Comparison of ENCODE assay signal across 12 cellular contexts in genomic region chr6:11654876-11655275, GRCh38.
A peak's percentile ranks its signal among the peaks of the same experiment; 100 is the strongest.
DNase-seq lines count a peak whose midpoint lies in the region; ATAC-seq, FAIRE-seq and TF ChIP-seq lines count a peak whose summit lies in the region.
"Had no signal": no experiment of that assay in that cellular context is flagged by ENCODE, and none has a peak within 500 bp of the region (broad histone marks: within the 10 kb centered on the region; RNA-seq: fewer than 3 reads in every experiment).

No MANE protein-coding gene starts in this region.

- H3K4me3 ChIP-seq in PC-3 (ENCODE audit: low read length) = no peak overlapping the region
- H3K4me3 ChIP-seq in endothelial cell of umbilical vein (replicated peaks in 1 of 3; ENCODE audit: insufficient read depth in 1 of 3, low read depth in 1 of 3, low read length in 3 of 3) = no peak overlapping the region
- H3K4me3 ChIP-seq in osteoblast (ENCODE audit: insufficient read depth, low read length) = no peak overlapping the region
- no peak overlapping the region for H3K4me3 ChIP-seq in body of pancreas
- H3K4me3 ChIP-seq: GM23338 had no signal

- no peak for FAIRE-seq in endothelial cell of umbilical vein (lab: Jason Lieb, UNC)
- FAIRE-seq: bronchial epithelial cell had no signal

- 71 to 77% methylated on average over 2 of the region's 2 CpGs for WGBS in body of pancreas, 2 donors

- H3K4me1 ChIP-seq in PC-3 (ENCODE audit: insufficient read depth, low read length) (peaks cover 35% of the 10 kb centered on the region), endothelial cell of umbilical vein (ENCODE audit: control insufficient read depth, extremely low read depth, insufficient read depth, low read length) (peaks cover 55% of the 10 kb centered on the region), osteoblast (ENCODE audit: insufficient read depth, low read length) (peaks cover 40% of the 10 kb centered on the region), body of pancreas (peaks cover 10% of the 10 kb centered on the region)

- H2AFZ ChIP-seq in PC-3 (ENCODE audit: low read length) (no peak overlapping the region; the same call in 1 of the 2 replicates), endothelial cell of umbilical vein (ENCODE audit: low read depth, low read length) (no peak overlapping the region), osteoblast (ENCODE audit: low read length) (peak overlapping the region; percentile 1)
- H2AFZ ChIP-seq: GM23338 had no signal

- H3K27ac ChIP-seq in PC-3 (ENCODE audit: low read length) (no peak overlapping the region), endothelial cell of umbilical vein (ENCODE audit: insufficient read depth, low read depth, low read length) (peak overlapping the region; percentile 99), osteoblast (ENCODE audit: low read depth, low read length) (peak overlapping the region; percentile 66), body of pancreas (no peak overlapping the region)

- BruUV-seq in PC-3 (replicated peaks; lab: Mats Ljungman, UMichigan) (no TSS peak), endothelial cell of umbilical vein (replicated peaks; lab: Mats Ljungman, UMichigan) (no TSS peak)

- no peaks in the 10 kb centered on the region for H3F3A ChIP-seq in PC-3 (ENCODE audit: low read length, unreplicated experiment)

- H3K27me3 ChIP-seq in PC-3 (ENCODE audit: low read length) (no peaks in the 10 kb centered on the region), endothelial cell of umbilical vein (ENCODE audit: control insufficient read depth in 2 of 2, insufficient read depth in 2 of 2, low read length in 2 of 2) (no peaks in the 10 kb centered on the region), osteoblast (ENCODE audit: insufficient read depth, low read length) (no peaks in the 10 kb centered on the region), body of pancreas (no peaks in the 10 kb centered on the region)

- DNase-seq in AG20443 (ENCODE audit: low spot score) (peak; percentile 30), PC-3 (no peak), endothelial cell of umbilical vein (ENCODE audit: low read depth, low spot score) (peak; percentile 41), osteoblast (ENCODE audit: insufficient read length, low spot score, missing footprints) (peak; percentile 69), GM19240 (ENCODE audit: insufficient read length, low spot score) (no peak), body of pancreas (no peak)

- no peaks in the 10 kb centered on the region for H3K9me2 ChIP-seq in PC-3 (replicated peaks; ENCODE audit: low read length)

- H4K20me1 ChIP-seq in PC-3 (ENCODE audit: low read length) = no peaks in the 10 kb centered on the region
- H4K20me1 ChIP-seq in endothelial cell of umbilical vein (replicated peaks; ENCODE audit: control insufficient read depth, extremely low read depth, insufficient read depth, low read length) = no peaks in the 10 kb centered on the region
- H4K20me1 ChIP-seq in osteoblast (ENCODE audit: insufficient read depth, low read length) = no peaks in the 10 kb centered on the region

- H3K4me2 ChIP-seq in PC-3 (ENCODE audit: low read length) = peak overlapping the region; percentile 52; the same call in 1 of the 2 replicates
- H3K4me2 ChIP-seq in endothelial cell of umbilical vein (ENCODE audit: insufficient read depth, low read length) = peak overlapping the region; percentile 32
- peak overlapping the region; percentile 60 for H3K4me2 ChIP-seq in osteoblast (ENCODE audit: insufficient read depth, low read length)
- H3K4me2 ChIP-seq: GM23338 had no signal

- ATAC-seq in PC-3 (no peak), GM21447 (IDR thresholded peaks at IDR 0.05; ENCODE audit: unreplicated experiment) (no peak), body of pancreas (no peak), HG02623 (IDR thresholded peaks at IDR 0.05; ENCODE audit: unreplicated experiment) (no peak)

- CTCF ChIA-PET in PC-3 (lab: Charles Lee) (no interaction called here), endothelial cell of umbilical vein (lab: Charles Lee) (interaction anchor here (0.6 to 8.1 kb wide), 36 partner anchors 36 to 1239 kb away, joined by 3 to 120 read pairs (median 5); partner anchors contain the start of genes EDN1 and HIVEP1)

- H3K9me3 ChIP-seq in PC-3 (ENCODE audit: low read length) (no peaks in the 10 kb centered on the region), endothelial cell of umbilical vein (replicated peaks; ENCODE audit: control insufficient read depth, insufficient read depth, low read length) (no peaks in the 10 kb centered on the region), osteoblast (ENCODE audit: low read depth, low read length) (no peaks in the 10 kb centered on the region), body of pancreas (no peaks in the 10 kb centered on the region)
- H3K9me3 ChIP-seq: heart left ventricle, thoracic aorta had no signal

- TF ChIP-seq POLR2A in endothelial cell of umbilical vein (IDR thresholded peaks at IDR 0.05; ENCODE audit: low read depth, low read length) (no peak), body of pancreas (IDR thresholded peaks at IDR 0.05) (no peak)

- no peak for TF ChIP-seq CTCF in PC-3 (conservative IDR thresholded peaks at IDR 0.05; ENCODE audit: low read depth, low read length)
- TF ChIP-seq CTCF in endothelial cell of umbilical vein (IDR thresholded peaks at IDR 0.05; ENCODE audit: extremely low read depth in 1 of 2, insufficient read depth in 1 of 2, low read depth in 1 of 2, low read length in 2 of 2) = no peak
- no peak for TF ChIP-seq CTCF in osteoblast (IDR thresholded peaks at IDR 0.05; ENCODE audit: extremely low read depth, low read depth, low read length)
- no peak for TF ChIP-seq CTCF in body of pancreas (IDR thresholded peaks at IDR 0.05)

- H3K36me3 ChIP-seq in PC-3 (ENCODE audit: low read depth, low read length) = no peaks in the 10 kb centered on the region
- no peaks in the 10 kb centered on the region for H3K36me3 ChIP-seq in endothelial cell of umbilical vein (ENCODE audit: control insufficient read depth in 2 of 2, extremely low read depth in 1 of 2, insufficient read depth in 2 of 2, low read length in 2 of 2)
- no peaks in the 10 kb centered on the region for H3K36me3 ChIP-seq in osteoblast (ENCODE audit: insufficient read depth, low read length)
- H3K36me3 ChIP-seq in body of pancreas (replicated peaks in 1 of 2; ENCODE audit: insufficient read depth in 1 of 2, low read depth in 2 of 2) = no peaks in the 10 kb centered on the region
- H3K36me3 ChIP-seq: heart left ventricle, thoracic aorta had no signal

- H3K9me1 ChIP-seq in endothelial cell of umbilical vein (replicated peaks; ENCODE audit: control insufficient read depth, extremely low read depth, insufficient read depth, low read length) = no peaks in the 10 kb centered on the region

- POLR2A ChIA-PET in PC-3 (lab: Charles Lee; ENCODE audit: unreplicated experiment) (interaction anchor here (0.6 kb wide), 1 partner anchor 200 kb away, joined by 3 read pairs; no protein-coding TSS in a partner anchor), endothelial cell of umbilical vein (lab: Charles Lee) (interaction anchor here (1.3 to 6.9 kb wide), 5 partner anchors 42 to 640 kb away, joined by 3 to 210 read pairs (median 9); partner anchors contain the start of gene EDN1)

- H3K9ac ChIP-seq in PC-3 (ENCODE audit: low read length) (no peak overlapping the region), endothelial cell of umbilical vein (replicated peaks; ENCODE audit: extremely low read depth, insufficient read depth, low read length) (peak overlapping the region; percentile 84)

- H3K79me2 ChIP-seq in PC-3 (ENCODE audit: low read length) (no peaks in the 10 kb centered on the region), endothelial cell of umbilical vein (ENCODE audit: control insufficient read depth, insufficient read depth, low read length) (no peaks in the 10 kb centered on the region), osteoblast (ENCODE audit: insufficient read depth, low read length) (no peaks in the 10 kb centered on the region)

- intact Hi-C loops in PC-3 (cut with micrococcal nuclease) = loop anchor here (1.0 to 10.0 kb wide), 8 partner anchors 45 to 950 kb away; no protein-coding TSS in a partner anchor
- intact Hi-C loops in endothelial cell of umbilical vein (cut with micrococcal nuclease) = loop anchor here (1.0 to 2.0 kb wide), 7 partner anchors 44 to 1239 kb away; no protein-coding TSS in a partner anchor
- intact Hi-C loops in body of pancreas (cut with DNase I) = loop anchor here (5.0 kb wide), 1 partner anchor 577 kb away; no protein-coding TSS in a partner anchor

- dilution Hi-C loops in endothelial cell of umbilical vein (cut with MboI; ENCODE audit: extremely low pct_ligation_motif_present, low sequenced_read_pairs) = loop anchor here (10.0 kb wide), 1 partner anchor 50 kb away; no protein-coding TSS in a partner anchor

TF ChIP-seq in endothelial cell of umbilical vein, 7 proteins besides CTCF, POLR2A, EP300 and RAD21:
- no peak for TF ChIP-seq JUN (IDR thresholded peaks at IDR 0.05; ENCODE audit: borderline replicate concordance, insufficient read depth, insufficient read length, low read depth)
- no peak for TF ChIP-seq EZH2 (IDR thresholded peaks at IDR 0.05; ENCODE audit: borderline replicate concordance, low read depth, low read length, severe bottlenecking)
- TF ChIP-seq, protein P1, sequence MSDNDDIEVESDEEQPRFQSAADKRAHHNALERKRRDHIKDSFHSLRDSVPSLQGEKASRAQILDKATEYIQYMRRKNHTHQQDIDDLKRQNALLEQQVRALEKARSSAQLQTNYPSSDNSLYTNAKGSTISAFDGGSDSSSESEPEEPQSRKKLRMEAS (IDR thresholded peaks at IDR 0.05; ENCODE audit: insufficient read depth, insufficient read length) = no peak
- no peak for TF ChIP-seq GATA2 (IDR thresholded peaks at IDR 0.05; ENCODE audit: insufficient read depth, insufficient read length, low read depth, low read length)
- TF ChIP-seq FOS (IDR thresholded peaks at IDR 0.05; ENCODE audit: borderline replicate concordance, insufficient read depth, low read length) = no peak

Comparison
In these comparisons a context has a peak if more than half of its experiments do, and no peak if none do; other contexts are left out.
1. DNase-seq: peak in AG20443 (single experiment), endothelial cell of umbilical vein (single experiment) and osteoblast (single experiment); none in PC-3 (single experiment), GM19240 (single experiment) and body of pancreas (0 of 4).
2. H3K27ac ChIP-seq: peak in endothelial cell of umbilical vein (single experiment) and osteoblast (single experiment); none in PC-3 (single experiment) and body of pancreas (0 of 4).
3. Peak in every context shown above with its lines, with median percentiles within 50 percentile points of each other: H3K4me2 ChIP-seq.